ENCODE assay signal across 28 cellular contexts in genomic region chr19:4965061-4965460, GRCh38.
"Had no signal": no experiment of that assay in that cellular context is flagged by ENCODE, and none has a peak within 500 bp of the region (broad histone marks: within the 10 kb centered on the region; RNA-seq: fewer than 3 reads in every experiment).

No MANE protein-coding gene starts in this region.

- H3K36me3 ChIP-seq: colonic mucosa, gastrocnemius medialis, prostate gland, right atrium auricular region, sigmoid colon, tibial artery had no signal

- H2AFZ ChIP-seq: hepatocyte, neural progenitor cell, parathyroid adenoma had no signal

- H3K27ac ChIP-seq: colonic mucosa, epithelial cell of prostate, gastrocnemius medialis, heart left ventricle, hepatocyte, parathyroid adenoma, prostate gland, right atrium auricular region, sigmoid colon, stomach, testis, tibial artery had no signal

- FAIRE-seq: kidney had no signal

- H3K9me3 ChIP-seq: colonic mucosa, gastrocnemius medialis, heart left ventricle, prostate gland, right atrium auricular region, sigmoid colon, stomach, testis, tibial artery had no signal

- H3K36me3 Mint-ChIP-seq: memory B cell had no signal

- DNase-seq: colonic mucosa; effector CD8-positive, alpha-beta T cell; endodermal cell; foreskin fibroblast; gastrocnemius medialis; heart left ventricle; kidney; sigmoid colon; stimulated activated CD4-positive, alpha-beta T cell treated with anti-CD3 and anti-CD28 coated beads, Interleukin-2, amount 100 ng/mL, for 24 hours; stimulated activated CD4-positive, alpha-beta T cell treated with anti-CD3 and anti-CD28 coated beads, Interleukin-4, amount 100 ng/mL, for 24 hours; stimulated activated naive CD4-positive, alpha-beta T cell treated with Interleukin-2 at 50 U/mL for 16 hours; stomach; testis; tibial artery had no signal

- ATAC-seq: esophagus mucosa; gastrocnemius medialis; heart left ventricle; left lobe of liver; stimulated activated effector memory CD8-positive, alpha-beta T cell treated with anti-CD3 and anti-CD28 coated beads, Interleukin-12 subunit alpha, Interleukin-12 subunit beta, amount 100 ng/mL, for 72 hours had no signal

- H3K27me3 ChIP-seq: colonic mucosa, gastrocnemius medialis, heart left ventricle, hepatocyte, neural progenitor cell, right atrium auricular region, sigmoid colon, stomach, testis, tibial artery had no signal

- H3K4me2 ChIP-seq: hepatocyte, neural progenitor cell had no signal

- H3K4me1 ChIP-seq: colonic mucosa, prostate gland had no signal

- H3K4me3 ChIP-seq: colonic mucosa, gastrocnemius medialis, heart left ventricle, hepatocyte, lung, neural progenitor cell, prostate gland, right atrium auricular region, sigmoid colon, stomach, testis, tibial artery had no signal

- H3K27ac Mint-ChIP-seq: dendritic cell treated with granulocyte-macrophage colony-stimulating factor and Interleukin-4, amounts not matched to agents 40 ng/mL and 50 ng/mL, for 4 days; endodermal cell; memory B cell; nephron; neural progenitor cell; stimulated activated effector memory CD8-positive, alpha-beta T cell treated with anti-CD3 and anti-CD28 coated beads, Interleukin-12 subunit alpha, Interleukin-12 subunit beta, amount 100 ng/mL, for 72 hours had no signal

- H3K9ac ChIP-seq: neural progenitor cell, parathyroid adenoma had no signal

- H3K4me3 Mint-ChIP-seq: dendritic cell treated with granulocyte-macrophage colony-stimulating factor and Interleukin-4, amounts not matched to agents 40 ng/mL and 50 ng/mL, for 4 days; endodermal cell; memory B cell; nephron; neural progenitor cell; stimulated activated effector memory CD8-positive, alpha-beta T cell treated with anti-CD3 and anti-CD28 coated beads, Interleukin-12 subunit alpha, Interleukin-12 subunit beta, amount 100 ng/mL, for 72 hours; type B pancreatic cell had no signal

- H3K9me3 Mint-ChIP-seq: dendritic cell treated with granulocyte-macrophage colony-stimulating factor and Interleukin-4, amounts not matched to agents 40 ng/mL and 50 ng/mL, for 4 days; memory B cell; nephron; neural progenitor cell; stimulated activated effector memory CD8-positive, alpha-beta T cell treated with anti-CD3 and anti-CD28 coated beads, Interleukin-12 subunit alpha, Interleukin-12 subunit beta, amount 100 ng/mL, for 72 hours; type B pancreatic cell had no signal

- H3K27me3 Mint-ChIP-seq: dendritic cell treated with granulocyte-macrophage colony-stimulating factor and Interleukin-4, amounts not matched to agents 40 ng/mL and 50 ng/mL, for 4 days; memory B cell; type B pancreatic cell had no signal
